ENCODE assay signal across 18 cellular contexts in genomic region chr2:233699424-233700027, GRCh38. TPM values are rescaled to one million over a fixed set of nuclear protein-coding genes. Genes with fewer than 3 reads are reported as not detected.
DNase-seq lines count a peak whose midpoint lies in the region; ATAC-seq and TF ChIP-seq lines count a peak whose summit lies in the region.
"Had no signal": no experiment of that assay in that cellular context is flagged by ENCODE, and none has a peak within 500 bp of the region (broad histone marks: within the 10 kb centered on the region; RNA-seq: fewer than 3 reads in every experiment).

No MANE protein-coding gene starts in this region.

- H4K91ac ChIP-seq in H9 (ENCODE audit: insufficient read length, low read depth, low read length) = no peak overlapping the region

- DNase-seq in H9 (no peak), adrenal gland (no peak), stomach (no peak), Karpas-422 (no peak), NOMO-1 treated with dmso at 0.1 percent for 144 hours (lab: John Stamatoyannopoulos, UW; ENCODE audit: unreplicated experiment) (no peak), psoas muscle (no peak)
- DNase-seq in activated T-helper 2 cell treated with anti-CD3 and anti-CD28 coated beads, Interferon-gamma antibody, Interleukin-2, Interleukin-4, amounts not matched to agents 10 μg/mL and 5 μg/mL and 100 μg/mL, durations not matched to agents 14 hours and 24 hours and 36 hours (ENCODE audit: low spot score) = no peak
- DNase-seq: activated effector memory CD4-positive, alpha-beta T cell treated with Interleukin-2 at 50 U/mL for 16 hours; KG1; NCI-H446; stimulated activated naive CD4-positive, alpha-beta T cell had no signal

- H4K20me1 ChIP-seq in H9 (ENCODE audit: control insufficient read depth, insufficient read depth, insufficient read length) (no peaks in the 10 kb centered on the region), Karpas-422 (ENCODE audit: insufficient read depth, low read depth, low read length) (no peaks in the 10 kb centered on the region)

- H3K36me3 Mint-ChIP-seq in H9 (ENCODE audit: insufficient read depth in 1 of 3, low read depth in 3 of 3) = peaks cover 0 to 10% (median 1%) of the 10 kb centered on the region in 3 experiments; a peak in 3 of 7 replicates
- H3K36me3 Mint-ChIP-seq in activated T-helper 2 cell treated with anti-CD3 and anti-CD28 coated beads, Interferon-gamma antibody, Interleukin-2, Interleukin-4, amounts not matched to agents 10 μg/mL and 5 μg/mL and 100 μg/mL, durations not matched to agents 14 hours and 24 hours and 36 hours (ENCODE audit: low read depth) = no peaks in the 10 kb centered on the region
- H3K36me3 Mint-ChIP-seq: CD14-positive monocyte, memory B cell had no signal

- no peak overlapping the region for H3K14ac ChIP-seq in H9 (ENCODE audit: insufficient read depth, low read length)

- no peak overlapping the region for H2BK120ac ChIP-seq in H9 (ENCODE audit: low read depth, low read length, poor library complexity, severe bottlenecking)

- TF ChIP-seq EP300 in stomach (IDR thresholded peaks at IDR 0.05) = no peak

- TF ChIP-seq POLR2A in adrenal gland (IDR thresholded peaks at IDR 0.05) (no peak), stomach (IDR thresholded peaks at IDR 0.05) (no peak)

- no peak overlapping the region for H3K23ac ChIP-seq in H9 (ENCODE audit: insufficient read length, low read depth, low read length)

- no peak overlapping the region for H2BK12ac ChIP-seq in H9 (ENCODE audit: insufficient read length, low read depth, low read length)

- no peak overlapping the region for H4K8ac ChIP-seq in H9 (replicated peaks; ENCODE audit: insufficient read length, low read depth, low read length)

- no peak overlapping the region for H3K4me3 Mint-ChIP-seq in H9
- H3K4me3 Mint-ChIP-seq in activated T-helper 2 cell treated with anti-CD3 and anti-CD28 coated beads, Interferon-gamma antibody, Interleukin-2, Interleukin-4, amounts not matched to agents 10 μg/mL and 5 μg/mL and 100 μg/mL, durations not matched to agents 14 hours and 24 hours and 36 hours (ENCODE audit: low read depth) = no peak overlapping the region
- H3K4me3 Mint-ChIP-seq: CD14-positive monocyte, memory B cell had no signal

- no peak overlapping the region for H2BK5ac ChIP-seq in H9 (ENCODE audit: insufficient read length, low read length)

- H3K4me1 ChIP-seq in H9 (ENCODE audit: insufficient read depth, low read length) (no peaks in the 10 kb centered on the region), adrenal gland (replicated peaks in 1 of 2) (peaks cover 6 to 7% of the 10 kb centered on the region in 2 donors), iPS-20b (ENCODE audit: insufficient read depth, low read length) (peaks cover 7% of the 10 kb centered on the region), stomach (peaks cover 0 to 13% (median 4%) of the 10 kb centered on the region in 4 donors), Karpas-422 (ENCODE audit: low read length) (no peaks in the 10 kb centered on the region), psoas muscle (no peaks in the 10 kb centered on the region)

- H3K79me1 ChIP-seq in H9 (ENCODE audit: insufficient read depth, low read depth, low read length, poor library complexity, severe bottlenecking) = no peaks in the 10 kb centered on the region

- no CpG with 5 or more reads among the region's 8 CpGs for WGBS in H9 (ENCODE audit: extremely low coverage, insufficient read length, low lambda C conversion rate)
- 83 to 95% (median 89%) methylated on average over 8 of the region's 8 CpGs for WGBS in adrenal gland, 4 donors
- WGBS in stomach, 5 donors = 77 to 88% (median 85%) methylated on average over 8 of the region's 8 CpGs
- WGBS in psoas muscle, 3 donors = 80 to 81% (median 81%) methylated on average over 8 of the region's 8 CpGs

- H3T11ph ChIP-seq in H9 (ENCODE audit: low read length) = no peak overlapping the region

- no peak overlapping the region for H3K4me3 ChIP-seq in adrenal gland
- H3K4me3 ChIP-seq in iPS-20b (ENCODE audit: low read length) = no peak overlapping the region
- no peak overlapping the region for H3K4me3 ChIP-seq in stomach
- H3K4me3 ChIP-seq in Karpas-422 (ENCODE audit: low read length) = no peak overlapping the region
- no peak overlapping the region for H3K4me3 ChIP-seq in psoas muscle
- H3K4me3 ChIP-seq: HAP-1, skin epidermis had no signal

- no peak overlapping the region for H3K18ac ChIP-seq in H9 (ENCODE audit: insufficient read length, low read depth, low read length)

- no peak overlapping the region for H3K56ac ChIP-seq in H9 (ENCODE audit: insufficient read length, low read depth, low read length)

- no peaks in the 10 kb centered on the region for H3K23me2 ChIP-seq in H9 (ENCODE audit: insufficient read length, low read depth, low read length, poor library complexity, severe bottlenecking)

- no peak overlapping the region for H3K4ac ChIP-seq in H9 (ENCODE audit: low read depth, low read length)

- 0 out of 2 replicates have a peak overlapping the region, but pooled peaks have one; percentile 31 for H2BK15ac ChIP-seq in H9 (ENCODE audit: low read depth, low read length)

- H3K9ac ChIP-seq in H9 (ENCODE audit: extremely low read depth, insufficient read length, low read length) = no peak overlapping the region
- peak overlapping the region; percentile 9; the same call in 1 of the 2 replicates for H3K9ac ChIP-seq in iPS-20b (ENCODE audit: low read depth, low read length)
- no peak overlapping the region for H3K9ac ChIP-seq in Karpas-422 (ENCODE audit: low read length)

- H3K4me2 ChIP-seq in H9 (ENCODE audit: insufficient read depth, insufficient read length, low read length) (no peak overlapping the region), Karpas-422 (ENCODE audit: low read depth, low read length, poor library complexity, severe bottlenecking) (no peak overlapping the region)

- H3K79me2 ChIP-seq in H9 (ENCODE audit: insufficient read depth, low read length) (no peaks in the 10 kb centered on the region), Karpas-422 (ENCODE audit: low read length) (no peaks in the 10 kb centered on the region)

- H2AFZ ChIP-seq in H9 (ENCODE audit: low read length) (no peak overlapping the region), Karpas-422 (ENCODE audit: low read length) (no peak overlapping the region)

- H3K9me3 ChIP-seq in H9 (ENCODE audit: control insufficient read depth, low read depth, low read length) (no peaks in the 10 kb centered on the region), adrenal gland (replicated peaks in 1 of 3) (no peaks in the 10 kb centered on the region), iPS-20b (ENCODE audit: insufficient read depth, low read depth, low read length) (no peaks in the 10 kb centered on the region), stomach (no peaks in the 10 kb centered on the region), Karpas-422 (ENCODE audit: low read length) (no peaks in the 10 kb centered on the region), psoas muscle (peaks cover 2% of the 10 kb centered on the region)
- H3K9me3 ChIP-seq: HAP-1 had no signal

- intact Hi-C loops in adrenal gland (cut with DNase I) (no loop called here), stomach (cut with DNase I; ENCODE audit: low total_unique reads) (no loop called here), psoas muscle (cut with DNase I) (no loop called here)
- intact Hi-C loops in activated T-helper 2 cell treated with anti-CD3 and anti-CD28 coated beads, Interferon-gamma antibody, Interleukin-2, Interleukin-4, amounts not matched to agents 10 μg/mL and 5 μg/mL and 100 μg/mL, durations not matched to agents 14 hours and 24 hours and 36 hours (cut with micrococcal nuclease) = no loop called here

- H3K27ac ChIP-seq in H9 (ENCODE audit: insufficient read length, low read depth, low read length) = no peak overlapping the region
- peak overlapping the region in 4 of 5 donors; percentile 8 to 88 (median 54) for H3K27ac ChIP-seq in adrenal gland
- H3K27ac ChIP-seq in iPS-20b (ENCODE audit: low read length) = peak overlapping the region; percentile 84
- H3K27ac ChIP-seq in stomach = peak overlapping the region; percentile 66 to 79 (median 76)
- H3K27ac ChIP-seq in Karpas-422 (ENCODE audit: low read length) = no peak overlapping the region
- no peak overlapping the region for H3K27ac ChIP-seq in psoas muscle

- no peak overlapping the region for H4K5ac ChIP-seq in H9 (ENCODE audit: insufficient read length, low read depth, low read length)

- no peak overlapping the region for H2BK20ac ChIP-seq in H9 (ENCODE audit: low read depth, low read length, poor library complexity, severe bottlenecking)

- no peak overlapping the region for H2AK5ac ChIP-seq in H9 (ENCODE audit: insufficient read length, low read length)

- H3K27me3 ChIP-seq in H9 (ENCODE audit: insufficient read depth, low read length) = no peaks in the 10 kb centered on the region
- no peaks in the 10 kb centered on the region for H3K27me3 ChIP-seq in adrenal gland
- H3K27me3 ChIP-seq in iPS-20b (ENCODE audit: insufficient read depth, low read length) = no peaks in the 10 kb centered on the region
- no peaks in the 10 kb centered on the region for H3K27me3 ChIP-seq in stomach
- H3K27me3 ChIP-seq in Karpas-422 (ENCODE audit: low read length) = no peaks in the 10 kb centered on the region
- no peaks in the 10 kb centered on the region for H3K27me3 ChIP-seq in psoas muscle (ENCODE audit: insufficient read depth in 3 of 3, low read length in 2 of 3)

- H3K36me3 ChIP-seq in adrenal gland (replicated peaks in 1 of 2) = no peaks in the 10 kb centered on the region
- H3K36me3 ChIP-seq in iPS-20b (ENCODE audit: insufficient read depth, low read depth, low read length) = no peaks in the 10 kb centered on the region
- no peaks in the 10 kb centered on the region for H3K36me3 ChIP-seq in stomach
- no peaks in the 10 kb centered on the region for H3K36me3 ChIP-seq in Karpas-422 (ENCODE audit: insufficient read depth, low read length)
- no peaks in the 10 kb centered on the region for H3K36me3 ChIP-seq in psoas muscle (ENCODE audit: insufficient read depth in 1 of 2, low read depth in 1 of 2)
- H3K36me3 ChIP-seq: HAP-1 had no signal

- H3K9me2 ChIP-seq in Karpas-422 (replicated peaks; ENCODE audit: insufficient read depth, low read length) = no peaks in the 10 kb centered on the region

- TF ChIP-seq CTCF in H9 (conservative IDR thresholded peaks at IDR 0.05) (no peak), adrenal gland (IDR thresholded peaks at IDR 0.05) (no peak), stomach (IDR thresholded peaks at IDR 0.05) (no peak), psoas muscle (IDR thresholded peaks at IDR 0.05) (no peak)

- no peaks in the 10 kb centered on the region for H3K27me3 Mint-ChIP-seq in H9 (ENCODE audit: low read depth)
- peaks cover 22% of the 10 kb centered on the region for H3K27me3 Mint-ChIP-seq in activated T-helper 2 cell treated with anti-CD3 and anti-CD28 coated beads, Interferon-gamma antibody, Interleukin-2, Interleukin-4, amounts not matched to agents 10 μg/mL and 5 μg/mL and 100 μg/mL, durations not matched to agents 14 hours and 24 hours and 36 hours (ENCODE audit: low read depth)

- H3K4me1 Mint-ChIP-seq in H9 = peaks cover 14 to 20% of the 10 kb centered on the region in 2 experiments
- no peaks in the 10 kb centered on the region for H3K4me1 Mint-ChIP-seq in activated T-helper 2 cell treated with anti-CD3 and anti-CD28 coated beads, Interferon-gamma antibody, Interleukin-2, Interleukin-4, amounts not matched to agents 10 μg/mL and 5 μg/mL and 100 μg/mL, durations not matched to agents 14 hours and 24 hours and 36 hours (ENCODE audit: low read depth)
- H3K4me1 Mint-ChIP-seq: CD14-positive monocyte, memory B cell had no signal

- no peak for ATAC-seq in psoas muscle

- H3K9me3 Mint-ChIP-seq in H9 = peaks cover 4 to 11% of the 10 kb centered on the region in 2 experiments; a peak in 3 of 5 replicates
- no peaks in the 10 kb centered on the region for H3K9me3 Mint-ChIP-seq in activated T-helper 2 cell treated with anti-CD3 and anti-CD28 coated beads, Interferon-gamma antibody, Interleukin-2, Interleukin-4, amounts not matched to agents 10 μg/mL and 5 μg/mL and 100 μg/mL, durations not matched to agents 14 hours and 24 hours and 36 hours

- peak overlapping the region in 2 of 3 experiments; percentile 88 to 92; a peak in 4 of 7 replicates for H3K27ac Mint-ChIP-seq in H9
- no peak overlapping the region for H3K27ac Mint-ChIP-seq in activated T-helper 2 cell treated with anti-CD3 and anti-CD28 coated beads, Interferon-gamma antibody, Interleukin-2, Interleukin-4, amounts not matched to agents 10 μg/mL and 5 μg/mL and 100 μg/mL, durations not matched to agents 14 hours and 24 hours and 36 hours
- H3K27ac Mint-ChIP-seq: CD14-positive monocyte, memory B cell had no signal

RNA-seq across cellular contexts. Expression of gene UGT1A6, which starts 6.8 kb away (rescaled TPM):
- total RNA-seq in H9 (2021) (not detected in 2 replicates), adrenal gland (not detected), stomach (100 to 1,000 TPM in 1 of 5 donors, 10 to 100 TPM in 4; 22.9 to 184 (median 30.6) TPM), psoas muscle (not detected)
- polyA plus RNA-seq in adrenal gland (under 1 TPM in 1 of 3 donors, not detected in 2; 0.16 TPM), stomach (10 to 100 TPM in 1 of 3 donors, 1 to 10 TPM in 2; 3.5 to 12.8 (median 6.5) TPM), psoas muscle (not detected)
- total RNA-seq in Karpas-422 (2014; rRNA removed; shearing (Covaris generic); ENCODE audit: low replicate concordance) = not detected in 2 replicates
- not detected in 2 replicates for total RNA-seq in activated T-helper 2 cell treated with anti-CD3 and anti-CD28 coated beads, Interferon-gamma antibody, Interleukin-2, Interleukin-4, amounts not matched to agents 10 μg/mL and 5 μg/mL and 100 μg/mL, durations not matched to agents 14 hours and 24 hours and 36 hours
- total RNA-seq: Daoy had no signal
- polyA plus RNA-seq: CD14-positive monocyte had no signal

RNA-seq across cellular contexts. Expression of gene UGT1A5, which starts 13.2 kb away (rescaled TPM):
- not detected in 2 replicates for total RNA-seq in H9 (2021)
- under 1 TPM in 1 of 8 donors, not detected in 7; 0.43 TPM for total RNA-seq in adrenal gland
- not detected for polyA plus RNA-seq in adrenal gland
- total RNA-seq in stomach = 10 to 100 TPM in 1 of 5 donors, 1 to 10 TPM in 1, under 1 TPM in 1, not detected in 2; 0.37 to 13.0 (median 1.7) TPM
- polyA plus RNA-seq in stomach = not detected
- total RNA-seq in Karpas-422 (2014; rRNA removed; shearing (Covaris generic); ENCODE audit: low replicate concordance) = not detected in 2 replicates
- total RNA-seq in activated T-helper 2 cell treated with anti-CD3 and anti-CD28 coated beads, Interferon-gamma antibody, Interleukin-2, Interleukin-4, amounts not matched to agents 10 μg/mL and 5 μg/mL and 100 μg/mL, durations not matched to agents 14 hours and 24 hours and 36 hours = not detected in 2 replicates
- not detected for total RNA-seq in psoas muscle
- polyA plus RNA-seq in psoas muscle = not detected
- total RNA-seq: omental fat pad had no signal
- polyA plus RNA-seq: CD14-positive monocyte had no signal

RNA-seq across cellular contexts. Expression of gene UGT1A7, which starts 17.8 kb away (rescaled TPM):
- not detected in 2 replicates for total RNA-seq in H9 (2021)
- total RNA-seq in adrenal gland = 10 to 100 TPM in 1 of 8 donors, 1 to 10 TPM in 1, under 1 TPM in 5, not detected in 1; 0.11 to 10.1 (median 0.94) TPM
- polyA plus RNA-seq in adrenal gland = under 1 TPM in 2 of 3 donors, not detected in 1; 0.33 to 0.74 TPM
- total RNA-seq in stomach = 10 to 100 TPM in 1 of 5 donors, 1 to 10 TPM in 2, under 1 TPM in 1, not detected in 1; 0.45 to 37.1 (median 3.6) TPM
- 10 to 100 TPM in 1 of 3 donors, 1 to 10 TPM in 1, not detected in 1; 3.4 to 34.0 TPM for polyA plus RNA-seq in stomach
- 0.18 TPM in 1 of 2 replicates, not detected in the other for total RNA-seq in Karpas-422 (2014; rRNA removed; shearing (Covaris generic); ENCODE audit: low replicate concordance)
- total RNA-seq in activated T-helper 2 cell treated with anti-CD3 and anti-CD28 coated beads, Interferon-gamma antibody, Interleukin-2, Interleukin-4, amounts not matched to agents 10 μg/mL and 5 μg/mL and 100 μg/mL, durations not matched to agents 14 hours and 24 hours and 36 hours = not detected in 2 replicates
- not detected for total RNA-seq in psoas muscle
- polyA plus RNA-seq in psoas muscle = not detected
- total RNA-seq: omental fat pad had no signal
- polyA plus RNA-seq: CD14-positive monocyte had no signal

RNA-seq across cellular contexts. Expression of gene UGT1A4, which starts 19.0 kb away (rescaled TPM):
- total RNA-seq in H9 (2021) (not detected in 2 replicates), adrenal gland (under 1 TPM in 1 of 8 donors, not detected in 7; 0.36 TPM), stomach (1 to 10 TPM in 3 of 5 donors, under 1 TPM in 1, not detected in 1; 0.73 to 7.2 (median 3.9) TPM), psoas muscle (not detected)
- polyA plus RNA-seq in adrenal gland (not detected), stomach (under 1 TPM in 1 of 3 donors, not detected in 2; 0.38 TPM), psoas muscle (not detected)
- not detected in 2 replicates for total RNA-seq in Karpas-422 (2014; rRNA removed; shearing (Covaris generic); ENCODE audit: low replicate concordance)
- total RNA-seq in activated T-helper 2 cell treated with anti-CD3 and anti-CD28 coated beads, Interferon-gamma antibody, Interleukin-2, Interleukin-4, amounts not matched to agents 10 μg/mL and 5 μg/mL and 100 μg/mL, durations not matched to agents 14 hours and 24 hours and 36 hours = not detected in 2 replicates
- total RNA-seq: Daoy, omental fat pad had no signal
- polyA plus RNA-seq: CD14-positive monocyte had no signal

RNA-seq across cellular contexts. Expression of gene UGT1A9, which starts 27.8 kb away (rescaled TPM):
- total RNA-seq in H9 (2021) (not detected in 2 replicates), adrenal gland (not detected), stomach (1 to 10 TPM in 2 of 5 donors, under 1 TPM in 1, not detected in 2; 0.73 to 7.0 (median 3.9) TPM), psoas muscle (not detected)
- polyA plus RNA-seq in adrenal gland (not detected), stomach (not detected), psoas muscle (not detected)
- not detected in 2 replicates for total RNA-seq in Karpas-422 (2014; rRNA removed; shearing (Covaris generic); ENCODE audit: low replicate concordance)
- total RNA-seq in activated T-helper 2 cell treated with anti-CD3 and anti-CD28 coated beads, Interferon-gamma antibody, Interleukin-2, Interleukin-4, amounts not matched to agents 10 μg/mL and 5 μg/mL and 100 μg/mL, durations not matched to agents 14 hours and 24 hours and 36 hours = not detected in 2 replicates
- total RNA-seq: omental fat pad had no signal
- polyA plus RNA-seq: CD14-positive monocyte had no signal

Comparison
In these comparisons a context has a peak if more than half of its experiments do, and no peak if none do; other contexts are left out.
1. H3K27ac ChIP-seq: peak in adrenal gland (4 of 5), iPS-20b (single experiment) and stomach (5 of 5); none in H9 (single experiment), Karpas-422 (single experiment) and psoas muscle (single experiment).
2. RNA of gene UGT1A6, which starts 6.8 kb away (total RNA-seq): 22.9 to 184 TPM in stomach; not detected in H9, not detected in adrenal gland, not detected in Karpas-422, not detected in activated T-helper 2 cell treated with anti-CD3 and anti-CD28 coated beads, Interferon-gamma antibody, Interleukin-2, Interleukin-4, amounts not matched to agents 10 μg/mL and 5 μg/mL and 100 μg/mL, durations not matched to agents 14 hours and 24 hours and 36 hours and not detected in psoas muscle; every median in the first group is over 10 times any median in the second.